ENCODE assay signal across 1 cellular context in the genomic region with DNA sequence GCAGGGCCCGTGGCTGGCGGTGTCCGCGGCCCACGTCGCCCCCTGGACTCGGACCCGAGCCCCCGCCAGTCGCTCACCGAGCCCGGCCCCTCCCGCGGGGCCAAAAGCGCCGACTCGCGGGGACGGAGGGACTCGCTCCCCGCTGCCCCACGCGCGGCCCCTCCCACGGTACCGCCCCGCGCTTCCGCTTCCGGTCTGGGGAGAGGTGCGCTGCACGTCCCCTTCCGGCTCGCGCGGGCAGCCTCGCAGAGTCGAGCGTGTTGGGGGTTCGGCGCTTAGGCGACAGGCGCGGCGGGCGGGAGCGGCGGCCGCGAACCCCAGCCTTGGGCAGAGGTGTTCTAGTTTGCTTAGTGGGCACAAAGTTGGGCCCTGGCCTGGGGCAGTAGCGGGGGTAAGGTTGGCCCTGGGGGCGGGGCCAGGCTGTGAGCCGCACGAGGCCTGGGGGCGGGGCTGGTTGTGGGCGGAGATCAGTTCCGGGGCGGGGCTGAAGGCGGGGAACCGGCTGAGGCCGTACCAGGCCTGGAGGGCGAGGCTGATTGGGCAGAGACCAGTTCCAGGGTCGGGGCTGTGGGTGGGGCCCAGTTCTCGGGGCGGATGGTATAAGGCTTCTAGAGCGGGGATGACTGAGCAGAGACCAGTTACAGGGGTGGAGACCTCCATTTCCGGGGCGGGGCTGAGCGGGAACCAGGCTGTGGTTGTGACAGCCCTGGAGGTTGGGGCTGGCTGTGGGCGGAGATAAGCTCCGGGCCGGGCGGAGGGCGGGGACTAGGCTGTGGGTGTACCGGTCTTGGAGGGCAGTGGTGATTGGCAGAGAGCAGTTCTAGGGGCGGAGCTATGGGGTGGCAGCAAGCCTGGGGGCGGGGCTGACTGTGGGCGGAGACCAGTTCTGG.
TF ChIP-seq lines count a peak whose summit lies in the region.

Gene MBD3L1, plus strand, starts transcription at position 246 of the 890 bp plus-strand sequence. CDS start 10,302 bp downstream, outside the sequence.
Gene ZNF558, minus strand, starts transcription at position 173 of the 890 bp plus-strand sequence. CDS start 9,645 bp downstream, outside the sequence.

TF ChIP-seq in K562, 482 proteins besides CTCF, POLR2A, EP300 and RAD21 (continued from another document and continues in another):
- TF ChIP-seq, protein P1, sequence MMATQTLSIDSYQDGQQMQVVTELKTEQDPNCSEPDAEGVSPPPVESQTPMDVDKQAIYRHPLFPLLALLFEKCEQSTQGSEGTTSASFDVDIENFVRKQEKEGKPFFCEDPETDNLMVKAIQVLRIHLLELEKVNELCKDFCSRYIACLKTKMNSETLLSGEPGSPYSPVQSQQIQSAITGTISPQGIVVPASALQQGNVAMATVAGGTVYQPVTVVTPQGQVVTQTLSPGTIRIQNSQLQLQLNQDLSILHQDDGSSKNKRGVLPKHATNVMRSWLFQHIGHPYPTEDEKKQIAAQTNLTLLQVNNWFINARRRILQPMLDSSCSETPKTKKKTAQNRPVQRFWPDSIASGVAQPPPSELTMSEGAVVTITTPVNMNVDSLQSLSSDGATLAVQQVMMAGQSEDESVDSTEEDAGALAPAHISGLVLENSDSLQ (IDR thresholded peaks at IDR 0.05): peak; percentile 97
- TF ChIP-seq C11orf30 (IDR thresholded peaks at IDR 0.05; ENCODE audit: low read depth): peak; percentile 49; the same call in 1 of the 2 replicates
- peak; percentile 95 for TF ChIP-seq U2AF1 (optimal IDR thresholded peaks at IDR 0.05; ENCODE audit: low read depth, low read length)
- TF ChIP-seq CTBP1 (IDR thresholded peaks at IDR 0.05; ENCODE audit: borderline replicate concordance): peak; percentile 66
- peak; percentile 71 for TF ChIP-seq NR2C1 (IDR thresholded peaks at IDR 0.05)
- TF ChIP-seq NR2C1 (tag; IDR thresholded peaks at IDR 0.05): peak; percentile 69
- TF ChIP-seq ZNF282 (CRISPR knock-in tag; IDR thresholded peaks at IDR 0.05): no peak
- TF ChIP-seq, protein P2, sequence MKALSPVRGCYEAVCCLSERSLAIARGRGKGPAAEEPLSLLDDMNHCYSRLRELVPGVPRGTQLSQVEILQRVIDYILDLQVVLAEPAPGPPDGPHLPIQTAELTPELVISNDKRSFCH (CRISPR knock-in tag; IDR thresholded peaks at IDR 0.05): no peak
- TF ChIP-seq, protein P2 (tag; IDR thresholded peaks at IDR 0.05): peak; percentile 81; the same call in 1 of the 2 replicates
- TF ChIP-seq BHLHE40 (IDR thresholded peaks at IDR 0.05; ENCODE audit: low read length): peak; percentile 67
- TF ChIP-seq MYNN (IDR thresholded peaks at IDR 0.05): peak; percentile 18; the same call in 1 of the 2 replicates
- no peak for TF ChIP-seq MYNN (CRISPR knock-in tag; IDR thresholded peaks at IDR 0.05)
- peak; percentile 49 for TF ChIP-seq HMGN3 (IDR thresholded peaks at IDR 0.05; ENCODE audit: borderline replicate concordance, extremely low read depth, insufficient read length, low read depth, low read length)
- TF ChIP-seq GATAD2B (IDR thresholded peaks at IDR 0.05; ENCODE audit: borderline replicate concordance): peak; percentile 100
- peak; percentile 61; the same call in 1 of the 2 replicates for TF ChIP-seq RNF2 (IDR thresholded peaks at IDR 0.05)
- peak; percentile 97 for TF ChIP-seq POLR2G (IDR thresholded peaks at IDR 0.05; ENCODE audit: low read depth, low read length)
- TF ChIP-seq NR0B1 (IDR thresholded peaks at IDR 0.05; ENCODE audit: partially characterized antibody): no peak
- 0 out of 2 replicates have a peak, but pooled peaks have one; percentile 44 for TF ChIP-seq E2F1 (CRISPR knock-in tag; IDR thresholded peaks at IDR 0.05)
- 0 out of 4 replicates have a peak, but pooled peaks of 1 of the 2 experiments have one; percentile 7 for TF ChIP-seq RCOR1 (IDR thresholded peaks at IDR 0.05; ENCODE audit: borderline replicate concordance in 1 of 2, low read depth in 2 of 2, low read length in 2 of 2)
- peak; percentile 66; the same call in 1 of the 2 replicates for TF ChIP-seq KLF6 (CRISPR knock-in tag; IDR thresholded peaks at IDR 0.05; ENCODE audit: borderline replicate concordance)
- TF ChIP-seq POLR2H (tag; IDR thresholded peaks at IDR 0.05; ENCODE audit: low read depth): peak; percentile 68
- 0 out of 2 replicates have a peak, but pooled peaks have one; percentile 40 for TF ChIP-seq ZBTB1 (CRISPR knock-in tag; IDR thresholded peaks at IDR 0.05; ENCODE audit: borderline replicate concordance, low read depth)
- TF ChIP-seq MXI1 (IDR thresholded peaks at IDR 0.05; ENCODE audit: low read depth, low read length): peak; percentile 19; the same call in 1 of the 2 replicates
- TF ChIP-seq EP400 (IDR thresholded peaks at IDR 0.05): peak; percentile 98
- TF ChIP-seq ZBTB2 (IDR thresholded peaks at IDR 0.05): peak; percentile 55; the same call in 1 of the 2 replicates
- TF ChIP-seq EGR1 (conservative IDR thresholded peaks at IDR 0.05): peak; percentile 61
- TF ChIP-seq CGGBP1 (CRISPR knock-in tag; IDR thresholded peaks at IDR 0.05): no peak
- peak; percentile 64 for TF ChIP-seq ETV1 (tag; conservative IDR thresholded peaks at IDR 0.05; ENCODE audit: low read depth)
- TF ChIP-seq, protein P3, sequence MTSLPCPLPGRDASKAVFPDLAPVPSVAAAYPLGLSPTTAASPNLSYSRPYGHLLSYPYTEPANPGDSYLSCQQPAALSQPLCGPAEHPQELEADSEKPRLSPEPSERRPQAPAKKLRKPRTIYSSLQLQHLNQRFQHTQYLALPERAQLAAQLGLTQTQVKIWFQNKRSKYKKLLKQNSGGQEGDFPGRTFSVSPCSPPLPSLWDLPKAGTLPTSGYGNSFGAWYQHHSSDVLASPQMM (CRISPR knock-in tag; IDR thresholded peaks at IDR 0.05): no peak
- TF ChIP-seq GTF2A2 (tag; IDR thresholded peaks at IDR 0.05): no peak
- 0 out of 4 replicates have a peak, but pooled peaks of 1 of the 2 experiments have one; percentile 56 for TF ChIP-seq SRF (CRISPR knock-in tag; IDR thresholded peaks at IDR 0.05)
- no peak for TF ChIP-seq PTTG1 (tag; IDR thresholded peaks at IDR 0.05; ENCODE audit: low read depth)
- TF ChIP-seq PHTF2 (CRISPR knock-in tag; IDR thresholded peaks at IDR 0.05): no peak
- TF ChIP-seq TRIM25 (IDR thresholded peaks at IDR 0.05; ENCODE audit: borderline replicate concordance): no peak
- peak; percentile 51; the same call in 1 of the 2 replicates for TF ChIP-seq TOE1 (IDR thresholded peaks at IDR 0.05; ENCODE audit: borderline replicate concordance)
- no peak for TF ChIP-seq TOE1 (CRISPR knock-in tag; IDR thresholded peaks at IDR 0.05; ENCODE audit: borderline replicate concordance, low read depth)
- no peak for TF ChIP-seq ATF3 (IDR thresholded peaks at IDR 0.05)
- 0 out of 2 replicates have a peak, but pooled peaks have one; percentile 35 for TF ChIP-seq ATF3 (CRISPR knock-in tag; conservative IDR thresholded peaks at IDR 0.05)
- peak; percentile 63 for TF ChIP-seq ATF7 (IDR thresholded peaks at IDR 0.05)
- TF ChIP-seq GABPB1 (CRISPR knock-in tag; IDR thresholded peaks at IDR 0.05): peak; percentile 98
- peak; percentile 92 for TF ChIP-seq ETV5 (CRISPR knock-in tag; IDR thresholded peaks at IDR 0.05; ENCODE audit: low read depth)
- peak; percentile 90 for TF ChIP-seq MAX (CRISPR knock-in tag; IDR thresholded peaks at IDR 0.05)
- TF ChIP-seq KLF1 (tag; IDR thresholded peaks at IDR 0.05): peak; percentile 92
- TF ChIP-seq, protein P4, sequence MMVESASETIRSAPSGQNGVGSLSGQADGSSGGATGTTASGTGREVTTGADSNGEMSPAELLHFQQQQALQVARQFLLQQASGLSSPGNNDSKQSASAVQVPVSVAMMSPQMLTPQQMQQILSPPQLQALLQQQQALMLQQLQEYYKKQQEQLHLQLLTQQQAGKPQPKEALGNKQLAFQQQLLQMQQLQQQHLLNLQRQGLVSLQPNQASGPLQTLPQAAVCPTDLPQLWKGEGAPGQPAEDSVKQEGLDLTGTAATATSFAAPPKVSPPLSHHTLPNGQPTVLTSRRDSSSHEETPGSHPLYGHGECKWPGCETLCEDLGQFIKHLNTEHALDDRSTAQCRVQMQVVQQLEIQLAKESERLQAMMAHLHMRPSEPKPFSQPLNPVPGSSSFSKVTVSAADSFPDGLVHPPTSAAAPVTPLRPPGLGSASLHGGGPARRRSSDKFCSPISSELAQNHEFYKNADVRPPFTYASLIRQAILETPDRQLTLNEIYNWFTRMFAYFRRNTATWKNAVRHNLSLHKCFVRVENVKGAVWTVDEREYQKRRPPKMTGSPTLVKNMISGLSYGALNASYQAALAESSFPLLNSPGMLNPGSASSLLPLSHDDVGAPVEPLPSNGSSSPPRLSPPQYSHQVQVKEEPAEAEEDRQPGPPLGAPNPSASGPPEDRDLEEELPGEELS (CRISPR knock-in tag; IDR thresholded peaks at IDR 0.05; ENCODE audit: borderline replicate concordance): 0 out of 2 replicates have a peak, but pooled peaks have one; percentile 47
- TF ChIP-seq TAF1 (IDR thresholded peaks at IDR 0.05; ENCODE audit: control insufficient read depth, extremely low read depth, insufficient read depth, low read length, severe bottlenecking): peak; percentile 69
- TF ChIP-seq ZEB2 (IDR thresholded peaks at IDR 0.05): peak; percentile 55; the same call in 1 of the 2 replicates
- TF ChIP-seq HDAC6 (IDR thresholded peaks at IDR 0.05; ENCODE audit: low read depth, low read length): no peak
- TF ChIP-seq SIN3B (IDR thresholded peaks at IDR 0.05; ENCODE audit: low read depth): peak; percentile 63
- TF ChIP-seq TARDBP (IDR thresholded peaks at IDR 0.05): peak; percentile 98
- TF ChIP-seq SOX6 (IDR thresholded peaks at IDR 0.05): 0 out of 2 replicates have a peak, but pooled peaks have one; percentile 44
- peak in 1 of 2 experiments; percentile 98; a peak in 2 of 4 replicates for TF ChIP-seq HDAC1 (IDR thresholded peaks at IDR 0.05)
- peak; percentile 60 for TF ChIP-seq POLR2AphosphoS5 (IDR thresholded peaks at IDR 0.05; ENCODE audit: control insufficient read depth, insufficient read depth, low read depth, low read length)
- TF ChIP-seq SAP30 (IDR thresholded peaks at IDR 0.05; ENCODE audit: borderline replicate concordance, insufficient read depth, low read depth, low read length, poor library complexity, severe bottlenecking): peak; percentile 81
